ENCODE assay signal across 14 cellular contexts in genomic region chr20:44750081-44750805, GRCh38. TPM values are rescaled to one million over a fixed set of nuclear protein-coding genes. Genes with fewer than 3 reads are reported as not detected.
DNase-seq lines count a peak whose midpoint lies in the region; ATAC-seq and TF ChIP-seq lines count a peak whose summit lies in the region.
"Had no signal": no experiment of that assay in that cellular context is flagged by ENCODE, and none has a peak within 500 bp of the region (broad histone marks: within the 10 kb centered on the region; RNA-seq: fewer than 3 reads in every experiment).

No MANE protein-coding gene starts in this region.

- TF ChIP-seq CTCF in A673 (conservative IDR thresholded peaks at IDR 0.05; ENCODE audit: low read depth, low read length) (peak; percentile 41; the same call in 1 of the 2 replicates), left lung (IDR thresholded peaks at IDR 0.05) (peak; percentile 24 to 35)

- CTCF ChIA-PET in A673 (lab: Charles Lee) = no interaction called here

- no peak overlapping the region for H3K9ac ChIP-seq in BLaER1 treated with 17β-estradiol and CSF1 and Interleukin-3, amounts not matched to agents 10 nM and 100 nM

- POLR2A ChIA-PET in A673 (lab: Charles Lee; ENCODE audit: low non-redundant PET) = no interaction called here

- no peak overlapping the region for H3K4me3 ChIP-seq in A673 (ENCODE audit: low read depth, low read length, poor library complexity, severe bottlenecking)
- H3K4me3 ChIP-seq in BLaER1 treated with 17β-estradiol and CSF1 and Interleukin-3, amounts not matched to agents 10 nM and 100 nM = no peak overlapping the region
- no peak overlapping the region for H3K4me3 ChIP-seq in left lung
- H3K4me3 ChIP-seq: breast epithelium, HAP-1 had no signal

- intact Hi-C loops in A673 (cut with micrococcal nuclease; ENCODE audit: unreplicated experiment) = no loop called here
- intact Hi-C loops in left lung (cut with DNase I) = loop anchor here in 1 of 2 donors (5.0 kb wide), 1 partner anchor 117 kb away; no protein-coding TSS in a partner anchor

- H3K4me2 ChIP-seq in BLaER1 treated with 17β-estradiol and CSF1 and Interleukin-3, amounts not matched to agents 10 nM and 100 nM = peak overlapping the region; percentile 16 to 72 (median 62); a peak in 19 of 22 replicates

- H3K27ac ChIP-seq in A673 (ENCODE audit: low read depth, low read length, poor library complexity, severe bottlenecking) (no peak overlapping the region), left lung (no peak overlapping the region)
- no peak overlapping the region for H3K27ac ChIP-seq in BLaER1 treated with 17β-estradiol and CSF1 and Interleukin-3, amounts not matched to agents 10 nM and 100 nM
- H3K27ac ChIP-seq: breast epithelium had no signal

- H3K36me3 ChIP-seq in A673 (ENCODE audit: insufficient read depth, low read length, poor library complexity, severe bottlenecking) = no peaks in the 10 kb centered on the region
- H3K36me3 ChIP-seq in BLaER1 treated with 17β-estradiol and CSF1 and Interleukin-3, amounts not matched to agents 10 nM and 100 nM = no peaks in the 10 kb centered on the region
- H3K36me3 ChIP-seq in left lung = no peaks in the 10 kb centered on the region
- H3K36me3 ChIP-seq: breast epithelium, HAP-1 had no signal

- H3K9me3 ChIP-seq in A673 (ENCODE audit: low read depth, low read length, poor library complexity, severe bottlenecking) (no peaks in the 10 kb centered on the region), left lung (no peaks in the 10 kb centered on the region)
- no peaks in the 10 kb centered on the region for H3K9me3 ChIP-seq in BLaER1 treated with 17β-estradiol and CSF1 and Interleukin-3, amounts not matched to agents 10 nM and 100 nM (replicated peaks in 1 of 11)
- H3K9me3 ChIP-seq: breast epithelium, HAP-1 had no signal

- H3K4me1 ChIP-seq in A673 (ENCODE audit: insufficient read depth, low read length, poor library complexity, severe bottlenecking) = peaks cover 14% of the 10 kb centered on the region
- H3K4me1 ChIP-seq in BLaER1 treated with 17β-estradiol and CSF1 and Interleukin-3, amounts not matched to agents 10 nM and 100 nM = peaks cover 6 to 48% (median 36%) of the 10 kb centered on the region in 10 experiments; a peak in 18 of 20 replicates
- H3K4me1 ChIP-seq in left lung = peaks cover 20 to 25% of the 10 kb centered on the region in 2 donors

- H4K20me1 ChIP-seq in BLaER1 treated with 17β-estradiol and CSF1 and Interleukin-3, amounts not matched to agents 10 nM and 100 nM = no peaks in the 10 kb centered on the region; a peak in 2 of 22 replicates

- no TSS peak for BruUV-seq in A673 (replicated peaks; lab: Mats Ljungman, UMichigan)

- no peak for ATAC-seq in left lung
- no peak for ATAC-seq in GM19452 (IDR thresholded peaks at IDR 0.05; ENCODE audit: unreplicated experiment)

- no peak for DNase-seq in A673 (ENCODE audit: low spot score)
- peak; percentile 32 for DNase-seq in UCSD-AML1 (lab: John Stamatoyannopoulos, UW; ENCODE audit: unreplicated experiment)
- no peak for DNase-seq in left lung
- DNase-seq in NCI-H524 (lab: John Stamatoyannopoulos, UW) = no peak
- DNase-seq in COLO829 (ENCODE audit: low spot score) = no peak
- no peak for DNase-seq in T1000 (lab: John Stamatoyannopoulos, UW)
- DNase-seq: activated CD4-positive, alpha-beta T cell treated with anti-CD3 and anti-CD28 coated beads for 1 hour; NCI-H187 treated with DMSO at 0.1 percent for 48 hours had no signal

- H3K27me3 ChIP-seq in A673 (replicated peaks; ENCODE audit: insufficient read depth, low read depth, low read length, poor library complexity) (peaks cover 18% of the 10 kb centered on the region), left lung (peaks cover 0 to 49% of the 10 kb centered on the region in 2 donors)
- H3K27me3 ChIP-seq in BLaER1 treated with 17β-estradiol and CSF1 and Interleukin-3, amounts not matched to agents 10 nM and 100 nM = peaks cover 15 to 19% (median 16%) of the 10 kb centered on the region in 11 experiments

RNA-seq across cellular contexts. Expression of gene KCNK15, which starts 4.6 kb away (rescaled TPM):
- not detected in 2 replicates for total RNA-seq in A673 (2021)
- 1 to 10 TPM; 1.8 to 3.1 TPM for total RNA-seq in left lung
- total RNA-seq: pulmonary artery endothelial cell had no signal

RNA-seq across cellular contexts. Expression of gene CCN5, which starts 35.1 kb away (rescaled TPM):
- total RNA-seq in A673 (2021) (not detected in 2 replicates), left lung (10 to 100 TPM; 14.3 to 20.8 TPM)
- total RNA-seq: activated T-helper 2 cell treated with anti-CD3 and anti-CD28 coated beads, Interferon-gamma antibody, Interleukin-2, Interleukin-4, amounts not matched to agents 10 μg/mL and 5 μg/mL and 100 μg/mL, durations not matched to agents 14 hours and 24 hours and 36 hours; pulmonary artery endothelial cell had no signal

Comparison
In these comparisons a context has a peak if more than half of its experiments do, and no peak if none do; other contexts are left out.
1. RNA of gene CCN5, which starts 35.1 kb away (total RNA-seq): 14.3 to 20.8 TPM in left lung; not detected in A673; every median in the first group is over 10 times any median in the second.